In the genomic region with DNA sequence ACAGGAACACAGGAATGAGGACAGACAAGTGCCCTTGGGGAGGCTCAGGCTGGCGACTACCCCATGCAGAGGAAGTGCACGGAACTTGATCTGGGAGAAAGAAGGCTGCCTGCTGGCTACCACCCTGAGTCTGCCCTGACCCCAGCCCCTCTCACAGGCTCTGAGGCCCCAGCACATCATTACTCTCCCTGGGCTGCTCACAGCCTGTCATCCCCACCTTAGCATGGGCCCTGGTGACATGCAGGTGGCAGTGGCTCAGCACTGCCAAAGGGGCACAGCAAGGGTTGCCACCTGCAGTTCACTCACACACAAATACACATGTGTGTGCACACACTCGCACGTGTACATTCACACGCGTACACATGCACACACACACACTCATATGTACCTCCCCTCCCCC, we compare ENCODE assay signal across 1 cellular context.
TF ChIP-seq lines count a peak whose summit lies in the region.

No MANE protein-coding gene starts in this region.

TF ChIP-seq in IMR-90, 13 proteins besides CTCF, POLR2A, EP300 and RAD21 (continued from another document):
- TF ChIP-seq MXI1 (IDR thresholded peaks at IDR 0.05; ENCODE audit: borderline replicate concordance, low read depth, low read length) (no peak), CHD1 (IDR thresholded peaks at IDR 0.05; ENCODE audit: low read depth, low read length) (no peak), MAFK (IDR thresholded peaks at IDR 0.05; ENCODE audit: low read depth, low read length) (no peak), SMC3 (IDR thresholded peaks at IDR 0.05; ENCODE audit: low read depth, low read length) (no peak), RFX5 (IDR thresholded peaks at IDR 0.05; ENCODE audit: low read depth, low read length) (no peak)
- TF ChIP-seq, protein P1, sequence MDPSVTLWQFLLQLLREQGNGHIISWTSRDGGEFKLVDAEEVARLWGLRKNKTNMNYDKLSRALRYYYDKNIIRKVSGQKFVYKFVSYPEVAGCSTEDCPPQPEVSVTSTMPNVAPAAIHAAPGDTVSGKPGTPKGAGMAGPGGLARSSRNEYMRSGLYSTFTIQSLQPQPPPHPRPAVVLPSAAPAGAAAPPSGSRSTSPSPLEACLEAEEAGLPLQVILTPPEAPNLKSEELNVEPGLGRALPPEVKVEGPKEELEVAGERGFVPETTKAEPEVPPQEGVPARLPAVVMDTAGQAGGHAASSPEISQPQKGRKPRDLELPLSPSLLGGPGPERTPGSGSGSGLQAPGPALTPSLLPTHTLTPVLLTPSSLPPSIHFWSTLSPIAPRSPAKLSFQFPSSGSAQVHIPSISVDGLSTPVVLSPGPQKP (IDR thresholded peaks at IDR 0.05; ENCODE audit: borderline replicate concordance, low read depth, low read length), result no peak
- TF ChIP-seq, protein P2, sequence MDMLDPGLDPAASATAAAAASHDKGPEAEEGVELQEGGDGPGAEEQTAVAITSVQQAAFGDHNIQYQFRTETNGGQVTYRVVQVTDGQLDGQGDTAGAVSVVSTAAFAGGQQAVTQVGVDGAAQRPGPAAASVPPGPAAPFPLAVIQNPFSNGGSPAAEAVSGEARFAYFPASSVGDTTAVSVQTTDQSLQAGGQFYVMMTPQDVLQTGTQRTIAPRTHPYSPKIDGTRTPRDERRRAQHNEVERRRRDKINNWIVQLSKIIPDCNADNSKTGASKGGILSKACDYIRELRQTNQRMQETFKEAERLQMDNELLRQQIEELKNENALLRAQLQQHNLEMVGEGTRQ (IDR thresholded peaks at IDR 0.05; ENCODE audit: low read depth, low read length), result no peak
TF ChIP-seq in IMR-90: peak in this region for 0.
